8 cellular contexts compared by ENCODE assay signal in genomic region chr19:11889901-11890300, GRCh38. TPM values are rescaled to one million over a fixed set of nuclear protein-coding genes. Genes with fewer than 3 reads are reported as not detected.
A peak's percentile ranks its signal among the peaks of the same experiment; 100 is the strongest.
DNase-seq lines count a peak whose midpoint lies in the region; FAIRE-seq and TF ChIP-seq lines count a peak whose summit lies in the region.
"Not testable (repeated sequence)": the region's sequence is repeated elsewhere in the genome, so short reads cannot be mapped to it uniquely, and the experiment has no call there.
"Had no signal": no experiment of that assay in that cellular context is flagged by ENCODE, and none has a peak within 500 bp of the region (broad histone marks: within the 10 kb centered on the region; RNA-seq: fewer than 3 reads in every experiment).

No MANE protein-coding gene starts in this region.

- DNase-seq in Caco-2; OCI-LY7 (ENCODE audit: low spot score); endodermal cell; nephron progenitor cell: not testable (repeated sequence)
- DNase-seq in astrocyte (ENCODE audit: low read depth) (peak; percentile 18), iris pigment epithelial cell (ENCODE audit: low read depth) (peak; percentile 7), retina (peak; percentile 9)

- not testable (repeated sequence) for H4K20me1 ChIP-seq in OCI-LY7 (ENCODE audit: insufficient read depth, low read length); astrocyte (ENCODE audit: insufficient read depth, low read length)

- not testable (repeated sequence) for H3K79me2 ChIP-seq in OCI-LY7 (ENCODE audit: insufficient read depth, low read depth, low read length)
- H3K79me2 ChIP-seq in astrocyte (ENCODE audit: insufficient read depth, low read length), result peaks cover 11% of the 10 kb centered on the region

- H3K9me3 ChIP-seq in Caco-2; OCI-LY7 (ENCODE audit: low read length); astrocyte (ENCODE audit: insufficient read depth, low read depth, low read length): not testable (repeated sequence)
- H3K9me3 ChIP-seq in endodermal cell (ENCODE audit: control insufficient read depth, low read length), result peaks cover 58% of the 10 kb centered on the region

- intact Hi-C loops in Caco-2 (cut with micrococcal nuclease; ENCODE audit: unreplicated experiment), result loop anchor here (2.0 kb wide), 1 partner anchor 93 kb away; no protein-coding TSS in a partner anchor
- intact Hi-C loops in OCI-LY7 (cut with micrococcal nuclease; ENCODE audit: unreplicated experiment), result not testable (repeated sequence)

- H3K27me3 Mint-ChIP-seq in Caco-2 (ENCODE audit: insufficient read depth, unreplicated experiment); astrocyte (ENCODE audit: low read depth, unreplicated experiment); endodermal cell (ENCODE audit: insufficient read depth); nephron progenitor cell (ENCODE audit: low read depth, poor library complexity): not testable (repeated sequence)

- not testable (repeated sequence) for H3K36me3 ChIP-seq in Caco-2 (ENCODE audit: control insufficient read depth, insufficient read depth, low read length); OCI-LY7 (ENCODE audit: insufficient read depth, low read length); astrocyte (ENCODE audit: insufficient read depth, low read length)
- peaks cover 50% of the 10 kb centered on the region for H3K36me3 ChIP-seq in endodermal cell (ENCODE audit: control insufficient read depth, insufficient read depth, low read length)

- H3K4me3 Mint-ChIP-seq in Caco-2 (ENCODE audit: unreplicated experiment), result peak overlapping the region; percentile 90
- H3K4me3 Mint-ChIP-seq in astrocyte (ENCODE audit: unreplicated experiment), result not testable (repeated sequence)
- H3K4me3 Mint-ChIP-seq in endodermal cell, result peak overlapping the region; percentile 88
- peak overlapping the region; percentile 95 for H3K4me3 Mint-ChIP-seq in nephron progenitor cell

- TF ChIP-seq CTCF in Caco-2 (IDR thresholded peaks at IDR 0.05; ENCODE audit: insufficient read depth in 1 of 2, low read depth in 1 of 2, low read length in 1 of 2, severe bottlenecking in 1 of 2, unreplicated experiment in 1 of 2); OCI-LY7 (conservative IDR thresholded peaks at IDR 0.05; ENCODE audit: low read length); astrocyte (IDR thresholded peaks at IDR 0.05; ENCODE audit: insufficient read depth, low read depth, low read length); endodermal cell (conservative IDR thresholded peaks at IDR 0.05); nephron progenitor cell (IDR thresholded peaks at IDR 0.05): not testable (repeated sequence)

- H3K4me3 ChIP-seq in Caco-2 (ENCODE audit: low read depth, low read length); OCI-LY7 (ENCODE audit: low read depth, low read length, poor library complexity, severe bottlenecking); astrocyte (ENCODE audit: insufficient read depth, low read depth, low read length): not testable (repeated sequence)
- H3K4me3 ChIP-seq in endodermal cell (ENCODE audit: low read length), result peak overlapping the region; percentile 94

- not testable (repeated sequence) for H3K9ac ChIP-seq in astrocyte (ENCODE audit: low read length); endodermal cell (ENCODE audit: extremely low read depth, low read length, poor library complexity, severe bottlenecking)

- BruUV-seq in Caco-2 (replicated peaks; lab: Mats Ljungman, UMichigan), result not testable (repeated sequence)
- TSS peak; percentile 27 for BruUV-seq in OCI-LY7 (replicated peaks; lab: Mats Ljungman, UMichigan)

- H3K27ac Mint-ChIP-seq in Caco-2 (ENCODE audit: unreplicated experiment); astrocyte (ENCODE audit: unreplicated experiment); endodermal cell; nephron progenitor cell: not testable (repeated sequence)

- WGBS in endodermal cell (ENCODE audit: insufficient coverage in 1 of 2, insufficient read length in 1 of 2), 2 experiments, result 45 to 78% methylated on average over 2 to 6 of the region's 6 CpGs

- POLR2A ChIA-PET in Caco-2 (lab: Charles Lee); OCI-LY7 (lab: Charles Lee): not testable (repeated sequence)

- not testable (repeated sequence) for FAIRE-seq in astrocyte (lab: Jason Lieb, UNC)

- not testable (repeated sequence) for H3K9me2 ChIP-seq in OCI-LY7 (ENCODE audit: insufficient read depth, low read length)

- not testable (repeated sequence) for H3K4me2 ChIP-seq in OCI-LY7 (ENCODE audit: low read length)
- H3K4me2 ChIP-seq in astrocyte (ENCODE audit: low read length), result peak overlapping the region; percentile 41

- H3K4me1 Mint-ChIP-seq in Caco-2 (ENCODE audit: low read depth, unreplicated experiment); astrocyte (ENCODE audit: low read depth, unreplicated experiment): not testable (repeated sequence)
- peaks cover 11% of the 10 kb centered on the region for H3K4me1 Mint-ChIP-seq in endodermal cell
- peaks cover 30% of the 10 kb centered on the region for H3K4me1 Mint-ChIP-seq in nephron progenitor cell

- not testable (repeated sequence) for H2AFZ ChIP-seq in OCI-LY7 (ENCODE audit: low read length); astrocyte (ENCODE audit: low read depth, low read length)

- H3K27me3 ChIP-seq in Caco-2 (replicated peaks; ENCODE audit: control insufficient read depth, insufficient read depth, low read length); astrocyte (ENCODE audit: insufficient read depth, low read length); endodermal cell (ENCODE audit: control insufficient read depth, insufficient read depth, low read length, poor library complexity, severe bottlenecking): not testable (repeated sequence)

- CTCF ChIA-PET in Caco-2 (lab: Charles Lee); OCI-LY7 (lab: Charles Lee; ENCODE audit: unreplicated experiment): not testable (repeated sequence)

- H3K36me3 Mint-ChIP-seq in Caco-2 (ENCODE audit: insufficient read depth, unreplicated experiment) (peaks cover 30% of the 10 kb centered on the region), endodermal cell (ENCODE audit: low read depth) (peaks cover 64% of the 10 kb centered on the region), nephron progenitor cell (ENCODE audit: low read depth) (peaks cover 81% of the 10 kb centered on the region)
- H3K36me3 Mint-ChIP-seq in astrocyte (ENCODE audit: low read depth, unreplicated experiment), result not testable (repeated sequence)

- H3K27ac ChIP-seq in OCI-LY7 (ENCODE audit: low read depth, low read length, poor library complexity, severe bottlenecking); astrocyte (ENCODE audit: low read depth, low read length): not testable (repeated sequence)
- peak overlapping the region; percentile 44 for H3K27ac ChIP-seq in endodermal cell (ENCODE audit: low read depth, low read length)

- H3K9me3 Mint-ChIP-seq in Caco-2 (ENCODE audit: unreplicated experiment) (peaks cover 30% of the 10 kb centered on the region), astrocyte (ENCODE audit: unreplicated experiment) (peaks cover 26% of the 10 kb centered on the region), endodermal cell (peaks cover 82% of the 10 kb centered on the region), nephron progenitor cell (peaks cover 85% of the 10 kb centered on the region)

- H3K4me1 ChIP-seq in Caco-2; astrocyte (ENCODE audit: insufficient read depth, low read length); endodermal cell (ENCODE audit: control insufficient read depth, insufficient read depth, low read length): not testable (repeated sequence)
- peaks cover 14% of the 10 kb centered on the region for H3K4me1 ChIP-seq in OCI-LY7 (ENCODE audit: insufficient read depth, low read length, poor library complexity, severe bottlenecking)

RNA-seq across cellular contexts. Expression of gene ZNF69, which starts 2.3 kb away (rescaled TPM):
- total RNA-seq in Caco-2 (2022) (6.4 and 7.5 TPM in 2 replicates), OCI-LY7 (2022) (13.9 and 15.8 TPM in 2 replicates), astrocyte (not detected in 2 replicates), endodermal cell (10 to 100 TPM; 24.6 to 28.8 TPM)
- 7.1 and 9.7 TPM in 2 replicates for total RNA-seq in OCI-LY7 (2014; rRNA removed; shearing (Covaris generic))
- 15.9 TPM for polyA plus RNA-seq in endodermal cell (2013, experiment 1 of 2)
- polyA plus RNA-seq in endodermal cell (2013, experiment 2 of 2), result 15.6 TPM
- total RNA-seq: MCF 10A had no signal

RNA-seq across cellular contexts. Expression of gene ZNF700, which starts 35.0 kb away (rescaled TPM):
- 8.5 and 9.7 TPM in 2 replicates for total RNA-seq in Caco-2 (2022)
- 18.2 and 20.4 TPM in 2 replicates for total RNA-seq in OCI-LY7 (2014; rRNA removed; shearing (Covaris generic))
- total RNA-seq in OCI-LY7 (2022), result 28.2 and 28.4 TPM in 2 replicates
- total RNA-seq in astrocyte, result not detected in 2 replicates
- total RNA-seq in endodermal cell, result 10 to 100 TPM; 11.6 to 19.2 TPM
- polyA plus RNA-seq in endodermal cell (2013, experiment 1 of 2), result 10.0 TPM
- 10.7 TPM for polyA plus RNA-seq in endodermal cell (2013, experiment 2 of 2)

RNA-seq across cellular contexts. Expression of gene ZNF439, which starts 41.4 kb away (rescaled TPM):
- total RNA-seq in Caco-2 (2022) (2.3 and 3.1 TPM in 2 replicates), OCI-LY7 (2022) (33.8 and 45.5 TPM in 2 replicates), astrocyte (not detected in 2 replicates), endodermal cell (1 to 10 TPM in 1 of 2 donors, under 1 TPM in 1; 0.38 to 1.4 TPM)
- total RNA-seq in OCI-LY7 (2014; rRNA removed; shearing (Covaris generic)), result 38.1 and 40.2 TPM in 2 replicates
- polyA plus RNA-seq in endodermal cell (2013, experiment 1 of 2), result 5.0 TPM
- polyA plus RNA-seq in endodermal cell (2013, experiment 2 of 2), result 4.6 TPM
- total RNA-seq: MCF 10A had no signal
